1 cellular context compared by ENCODE assay signal in the genomic region with DNA sequence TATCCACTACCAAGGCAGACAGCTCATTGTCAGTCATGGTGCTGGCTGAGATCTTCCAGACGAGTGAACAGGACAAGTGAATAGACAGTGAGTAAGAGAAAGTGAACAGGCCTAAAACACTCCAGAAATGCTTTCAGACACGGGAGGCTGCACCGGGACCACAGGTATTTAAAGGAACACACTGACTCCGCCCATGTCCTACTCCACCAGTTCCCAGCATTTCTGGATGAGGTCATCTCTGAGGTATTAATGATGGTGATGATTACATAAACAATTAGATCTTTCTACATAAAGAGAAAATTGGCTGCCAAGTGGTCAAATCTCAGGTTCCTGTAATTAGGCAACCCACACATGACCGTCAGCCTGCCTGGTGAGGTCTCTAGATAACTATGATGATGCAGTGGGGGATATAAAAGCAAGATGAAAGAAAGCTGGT.
TF ChIP-seq lines count a peak whose summit lies in the region.

TSS of gene ACTBL2 (minus strand) at position 141 of the 436 bp plus-strand sequence. CDS start at position 37, 104 bp downstream.

TF ChIP-seq in IMR-90, 13 proteins besides CTCF, POLR2A, EP300 and RAD21:
- no peak for TF ChIP-seq MAFK (IDR thresholded peaks at IDR 0.05; ENCODE audit: low read depth, low read length)
- TF ChIP-seq FOS (IDR thresholded peaks at IDR 0.05; ENCODE audit: low read depth, low read length) = 0 out of 2 replicates have a peak, but pooled peaks have one; percentile 10
- TF ChIP-seq CEBPB (IDR thresholded peaks at IDR 0.05; ENCODE audit: low read depth, low read length) = peak; percentile 52; the same call in 1 of the 2 replicates
- TF ChIP-seq USF2 (IDR thresholded peaks at IDR 0.05; ENCODE audit: low read depth, low read length) = peak; percentile 22; the same call in 1 of the 2 replicates
TF ChIP-seq in IMR-90: peak in this region for 3.
